In the genomic region with DNA sequence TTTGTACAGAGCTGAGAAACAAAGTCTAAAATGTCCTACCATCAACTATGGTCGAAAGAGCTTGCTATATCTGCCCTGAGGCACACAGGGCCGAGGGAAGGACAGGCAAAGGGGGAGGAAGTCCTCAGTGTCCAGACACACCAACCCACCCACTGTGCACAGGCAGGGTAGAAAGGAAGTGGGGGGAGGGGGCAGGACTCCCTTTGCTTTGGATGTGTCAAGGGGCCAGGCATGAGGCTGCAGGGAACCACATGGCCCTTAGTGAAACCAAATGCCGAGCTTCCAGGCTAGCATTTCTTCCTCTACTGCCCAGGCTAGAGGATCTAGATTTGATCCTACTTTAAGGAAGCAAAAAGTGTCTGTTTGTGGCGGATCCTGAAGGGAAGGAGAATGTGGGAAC, we compare ENCODE assay signal across 1 cellular context.
TF ChIP-seq lines count a peak whose summit lies in the region.

No MANE protein-coding gene starts in this region.

TF ChIP-seq in H1, 55 proteins besides CTCF, POLR2A, EP300 and RAD21:
- TF ChIP-seq, protein P1, sequence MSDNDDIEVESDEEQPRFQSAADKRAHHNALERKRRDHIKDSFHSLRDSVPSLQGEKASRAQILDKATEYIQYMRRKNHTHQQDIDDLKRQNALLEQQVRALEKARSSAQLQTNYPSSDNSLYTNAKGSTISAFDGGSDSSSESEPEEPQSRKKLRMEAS (IDR thresholded peaks at IDR 0.05) = peak; percentile 64; the same call in 1 of the 2 replicates
- no peak for TF ChIP-seq BACH1 (IDR thresholded peaks at IDR 0.05; ENCODE audit: low read length)
